Comparison of ENCODE assay signal across 1 cellular context in genomic region chr4:1039493-1040343, GRCh38.
TF ChIP-seq lines count a peak whose summit lies in the region.

No MANE protein-coding gene starts in this region.

TF ChIP-seq in K562, 482 proteins besides CTCF, POLR2A, EP300 and RAD21 (continued from another document):
- TF ChIP-seq, protein P1, sequence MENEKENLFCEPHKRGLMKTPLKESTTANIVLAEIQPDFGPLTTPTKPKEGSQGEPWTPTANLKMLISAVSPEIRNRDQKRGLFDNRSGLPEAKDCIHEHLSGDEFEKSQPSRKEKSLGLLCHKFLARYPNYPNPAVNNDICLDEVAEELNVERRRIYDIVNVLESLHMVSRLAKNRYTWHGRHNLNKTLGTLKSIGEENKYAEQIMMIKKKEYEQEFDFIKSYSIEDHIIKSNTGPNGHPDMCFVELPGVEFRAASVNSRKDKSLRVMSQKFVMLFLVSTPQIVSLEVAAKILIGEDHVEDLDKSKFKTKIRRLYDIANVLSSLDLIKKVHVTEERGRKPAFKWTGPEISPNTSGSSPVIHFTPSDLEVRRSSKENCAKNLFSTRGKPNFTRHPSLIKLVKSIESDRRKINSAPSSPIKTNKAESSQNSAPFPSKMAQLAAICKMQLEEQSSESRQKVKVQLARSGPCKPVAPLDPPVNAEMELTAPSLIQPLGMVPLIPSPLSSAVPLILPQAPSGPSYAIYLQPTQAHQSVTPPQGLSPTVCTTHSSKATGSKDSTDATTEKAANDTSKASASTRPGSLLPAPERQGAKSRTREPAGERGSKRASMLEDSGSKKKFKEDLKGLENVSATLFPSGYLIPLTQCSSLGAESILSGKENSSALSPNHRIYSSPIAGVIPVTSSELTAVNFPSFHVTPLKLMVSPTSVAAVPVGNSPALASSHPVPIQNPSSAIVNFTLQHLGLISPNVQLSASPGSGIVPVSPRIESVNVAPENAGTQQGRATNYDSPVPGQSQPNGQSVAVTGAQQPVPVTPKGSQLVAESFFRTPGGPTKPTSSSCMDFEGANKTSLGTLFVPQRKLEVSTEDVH (IDR thresholded peaks at IDR 0.05; ENCODE audit: low read depth, partially characterized antibody) = no peak
- no peak for TF ChIP-seq GTF2F1 (IDR thresholded peaks at IDR 0.05; ENCODE audit: low read depth, low read length)
- no peak for TF ChIP-seq NR4A1 (CRISPR knock-in tag; IDR thresholded peaks at IDR 0.05)
- 0 out of 2 replicates have a peak, but pooled peaks have one; percentile 24 for TF ChIP-seq NR4A1 (tag; IDR thresholded peaks at IDR 0.05)
- TF ChIP-seq HMGN3 (IDR thresholded peaks at IDR 0.05; ENCODE audit: borderline replicate concordance, extremely low read depth, insufficient read length, low read depth, low read length) = peak; percentile 68
- no peak for TF ChIP-seq SRSF9 (IDR thresholded peaks at IDR 0.05; ENCODE audit: borderline replicate concordance, low read depth, low read length)
- TF ChIP-seq MYC (IDR thresholded peaks at IDR 0.05; ENCODE audit: low read depth, low read length) = no peak
- TF ChIP-seq MYC (CRISPR knock-in tag; IDR thresholded peaks at IDR 0.05; ENCODE audit: borderline replicate concordance, low read depth) = no peak
- peak; percentile 53; the same call in 1 of the 2 replicates for TF ChIP-seq ZNF589 (CRISPR knock-in tag; IDR thresholded peaks at IDR 0.05; ENCODE audit: low read depth)
- no peak for TF ChIP-seq ZNF263 (CRISPR knock-in tag; IDR thresholded peaks at IDR 0.05; ENCODE audit: borderline replicate concordance)
- TF ChIP-seq, protein P2, sequence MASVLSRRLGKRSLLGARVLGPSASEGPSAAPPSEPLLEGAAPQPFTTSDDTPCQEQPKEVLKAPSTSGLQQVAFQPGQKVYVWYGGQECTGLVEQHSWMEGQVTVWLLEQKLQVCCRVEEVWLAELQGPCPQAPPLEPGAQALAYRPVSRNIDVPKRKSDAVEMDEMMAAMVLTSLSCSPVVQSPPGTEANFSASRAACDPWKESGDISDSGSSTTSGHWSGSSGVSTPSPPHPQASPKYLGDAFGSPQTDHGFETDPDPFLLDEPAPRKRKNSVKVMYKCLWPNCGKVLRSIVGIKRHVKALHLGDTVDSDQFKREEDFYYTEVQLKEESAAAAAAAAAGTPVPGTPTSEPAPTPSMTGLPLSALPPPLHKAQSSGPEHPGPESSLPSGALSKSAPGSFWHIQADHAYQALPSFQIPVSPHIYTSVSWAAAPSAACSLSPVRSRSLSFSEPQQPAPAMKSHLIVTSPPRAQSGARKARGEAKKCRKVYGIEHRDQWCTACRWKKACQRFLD (CRISPR knock-in tag; IDR thresholded peaks at IDR 0.05) = peak; percentile 65
- no peak for TF ChIP-seq ZNF165 (CRISPR knock-in tag; IDR thresholded peaks at IDR 0.05; ENCODE audit: borderline replicate concordance)
- no peak for TF ChIP-seq NFATC3 (IDR thresholded peaks at IDR 0.05)
- TF ChIP-seq POLR2G (IDR thresholded peaks at IDR 0.05; ENCODE audit: low read depth, low read length) = peak; percentile 68
